17 cellular contexts compared by ENCODE assay signal in the genomic region with DNA sequence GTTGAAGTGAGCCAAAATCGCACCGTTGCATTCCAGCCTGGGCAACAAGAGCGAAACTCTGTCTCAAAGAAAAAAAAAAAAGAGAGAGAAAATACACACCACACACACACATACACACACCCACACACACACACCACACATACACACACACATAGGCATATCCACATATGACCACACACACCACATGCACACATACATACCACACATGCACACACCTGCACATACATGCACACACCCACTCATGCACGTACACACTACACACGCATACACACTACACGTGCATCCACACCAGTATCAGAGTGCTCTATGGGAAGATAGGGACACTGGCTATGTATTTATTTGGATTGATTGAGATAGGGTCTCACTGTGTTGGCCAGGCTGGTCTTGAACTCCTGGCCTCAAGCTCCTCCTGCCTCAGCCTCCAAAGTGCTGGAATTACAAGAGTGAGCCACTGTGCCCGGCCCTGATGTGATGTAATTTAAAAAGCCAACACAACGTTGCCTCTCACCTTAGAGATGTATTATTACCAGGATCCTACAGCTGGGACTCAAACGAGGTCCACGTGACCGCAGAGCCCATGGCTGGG. TPM values are rescaled to one million over a fixed set of nuclear protein-coding genes. Genes with fewer than 3 reads are reported as not detected.
DNase-seq lines count a peak whose midpoint lies in the region; ATAC-seq, FAIRE-seq and TF ChIP-seq lines count a peak whose summit lies in the region.
"Had no signal": no experiment of that assay in that cellular context is flagged by ENCODE, and none has a peak within 500 bp of the region (broad histone marks: within the 10 kb centered on the region; RNA-seq: fewer than 3 reads in every experiment).

No MANE protein-coding gene starts in this region.

- RAD21 ChIA-PET in GM12878 (lab: Charles Lee; ENCODE audit: unreplicated experiment): no interaction called here

- H3K4me3 ChIP-seq in HepG2 (replicated peaks in 1 of 3; ENCODE audit: insufficient read depth in 1 of 3, low read depth in 2 of 3, low read length in 3 of 3): no peak overlapping the region
- H3K4me3 ChIP-seq in right lobe of liver: no peak overlapping the region
- H3K4me3 ChIP-seq in GM12878: no peak overlapping the region
- no peak overlapping the region for H3K4me3 ChIP-seq in mesenchymal stem cell (ENCODE audit: insufficient read depth in 1 of 2, low read depth in 1 of 2, low read length in 2 of 2)
- H3K4me3 ChIP-seq: A549, HAP-1 had no signal

- H2AK5ac ChIP-seq in mesenchymal stem cell (ENCODE audit: low read length, severe bottlenecking): no peak overlapping the region

- H3K36me3 ChIP-seq in HepG2 (replicated peaks in 1 of 2; ENCODE audit: control insufficient read depth in 1 of 2, insufficient read depth in 2 of 2, low read length in 2 of 2) (no peaks in the 10 kb centered on the region), right lobe of liver (no peaks in the 10 kb centered on the region), GM12878 (ENCODE audit: control insufficient read depth in 2 of 2, insufficient read depth in 2 of 2, low read length in 1 of 2) (no peaks in the 10 kb centered on the region), mesenchymal stem cell (ENCODE audit: control insufficient read depth in 1 of 2, insufficient read depth in 2 of 2, low read depth in 1 of 2, low read length in 2 of 2) (no peaks in the 10 kb centered on the region)
- H3K36me3 ChIP-seq: HAP-1 had no signal

- POLR2A ChIA-PET in HepG2 (lab: Yijun Ruan, JAX): no interaction called here
- POLR2A ChIA-PET in GM12878 (lab: Charles Lee): no interaction called here

- H3K18ac ChIP-seq in mesenchymal stem cell (ENCODE audit: low read depth in 1 of 2, low read length in 2 of 2): no peak overlapping the region

- in situ Hi-C loops in HepG2 (cut with HindIII; ENCODE audit: extremely low pct_ligation_motif_present, low pct_unique_long_range_greater_than_20kb) (no loop called here), GM12878 (cut with MboI) (no loop called here)

- no peak overlapping the region for H3K27ac ChIP-seq in HepG2 (ENCODE audit: extremely low read length, insufficient read depth, low read length)
- H3K27ac ChIP-seq in right lobe of liver: no peak overlapping the region
- no peak overlapping the region for H3K27ac ChIP-seq in GM12878 (ENCODE audit: control insufficient read depth, insufficient read depth)
- H3K27ac ChIP-seq in mesenchymal stem cell (ENCODE audit: low read length, poor library complexity, severe bottlenecking): no peak overlapping the region
- H3K27ac ChIP-seq: A549, C4-2B had no signal

- H3K4me1 ChIP-seq in HepG2 (ENCODE audit: insufficient read depth, low read length): no peaks in the 10 kb centered on the region
- H3K4me1 ChIP-seq in right lobe of liver: no peaks in the 10 kb centered on the region
- H3K4me1 ChIP-seq in GM12878 (ENCODE audit: control insufficient read depth, insufficient read depth, low read length): no peaks in the 10 kb centered on the region
- no peaks in the 10 kb centered on the region for H3K4me1 ChIP-seq in mesenchymal stem cell (ENCODE audit: control insufficient read depth, insufficient read depth, low read depth, low read length)
- H3K4me1 ChIP-seq: A549, HAP-1 had no signal

- no peak overlapping the region for H3K14ac ChIP-seq in mesenchymal stem cell (ENCODE audit: low read length in 2 of 2)

- ATAC-seq in HepG2 (no peak), right lobe of liver (no peak), GM12878 (no peak)
- ATAC-seq: A549 had no signal

- H3K4ac ChIP-seq in mesenchymal stem cell (ENCODE audit: low read depth in 1 of 2, low read length in 2 of 2): no peak overlapping the region

- no peak for DNase-seq in HepG2 (ENCODE audit: low spot score)
- no peak for DNase-seq in right lobe of liver
- DNase-seq in GM12878 (ENCODE audit: low read depth, low spot score): no peak
- no peak for DNase-seq in mesenchymal stem cell
- DNase-seq in urothelium cell line (ENCODE audit: low spot score): no peak
- DNase-seq in NCI-H510A (lab: John Stamatoyannopoulos, UW): no peak
- DNase-seq in H4 (ENCODE audit: low spot score): no peak
- DNase-seq in COLO829 (ENCODE audit: low spot score): no peak
- DNase-seq: AML-193; CD4-positive, alpha-beta T cell; DMS153; DMS79; GDM1; GOT3 had no signal

- TF ChIP-seq CTCF in HepG2 (CRISPR knock-in tag; IDR thresholded peaks at IDR 0.05): no peak
- no peak for TF ChIP-seq CTCF in right lobe of liver (IDR thresholded peaks at IDR 0.05)
- no peak for TF ChIP-seq CTCF in GM12878 (IDR thresholded peaks at IDR 0.05 in 2 of 3, conservative IDR thresholded peaks at IDR 0.05 in 1 of 3; ENCODE audit: control insufficient read depth in 2 of 3, extremely low read depth in 1 of 3, insufficient read depth in 1 of 3, low read depth in 3 of 3, low read length in 3 of 3)

- TF ChIP-seq EP300 in HepG2 (IDR thresholded peaks at IDR 0.05; ENCODE audit: low read depth in 2 of 2, low read length in 2 of 2) (no peak), HepG2 (CRISPR knock-in tag; IDR thresholded peaks at IDR 0.05; ENCODE audit: borderline replicate concordance) (no peak), GM12878 (IDR thresholded peaks at IDR 0.05; ENCODE audit: borderline replicate concordance in 1 of 2, control insufficient read depth in 1 of 2, low read depth in 2 of 2, low read length in 2 of 2) (no peak)

- no peak overlapping the region for H2BK5ac ChIP-seq in mesenchymal stem cell (ENCODE audit: low read depth, low read length, poor library complexity, severe bottlenecking)

- H4K20me1 ChIP-seq in HepG2 (ENCODE audit: insufficient read depth, low read length) (no peaks in the 10 kb centered on the region), GM12878 (ENCODE audit: control insufficient read depth, insufficient read depth) (no peaks in the 10 kb centered on the region)

- FAIRE-seq in HepG2 (lab: Jason Lieb, UNC): peak; percentile 46
- FAIRE-seq in GM12878 (lab: Jason Lieb, UNC): no peak
- peak; percentile 81 for FAIRE-seq in urothelium cell line (lab: Jason Lieb, UNC)
- FAIRE-seq: A549 had no signal

- H3K9me3 ChIP-seq in HepG2 (ENCODE audit: low read length) (no peaks in the 10 kb centered on the region; the same call in 1 of the 2 replicates), right lobe of liver (no peaks in the 10 kb centered on the region), GM12878 (replicated peaks; ENCODE audit: control insufficient read depth, insufficient read depth, low read length) (no peaks in the 10 kb centered on the region), mesenchymal stem cell (ENCODE audit: control insufficient read depth, low read length) (peaks cover 6% of the 10 kb centered on the region)
- H3K9me3 ChIP-seq: A549, HAP-1 had no signal

- no peak overlapping the region for H2BK120ac ChIP-seq in mesenchymal stem cell (ENCODE audit: low read depth, low read length)

- H3K9ac ChIP-seq in HepG2 (ENCODE audit: insufficient read depth, low read depth, low read length) (no peak overlapping the region), GM12878 (ENCODE audit: control insufficient read depth, insufficient read depth, low read length) (no peak overlapping the region), mesenchymal stem cell (ENCODE audit: low read length) (no peak overlapping the region)

- no peak overlapping the region for H3K4me2 ChIP-seq in HepG2 (ENCODE audit: low read depth, low read length)
- no peak overlapping the region for H3K4me2 ChIP-seq in GM12878 (ENCODE audit: control insufficient read depth, insufficient read depth)
- H3K4me2 ChIP-seq in mesenchymal stem cell (ENCODE audit: low read length, poor library complexity, severe bottlenecking): no peak overlapping the region
- H3K4me2 ChIP-seq: A549 had no signal

- no peaks in the 10 kb centered on the region for H3K79me1 ChIP-seq in mesenchymal stem cell (replicated peaks; ENCODE audit: low read length, poor library complexity, severe bottlenecking)

- TF ChIP-seq POLR2A in HepG2 (IDR thresholded peaks at IDR 0.05; ENCODE audit: insufficient read depth in 1 of 2, low read depth in 2 of 2, low read length in 2 of 2) (no peak), right lobe of liver (IDR thresholded peaks at IDR 0.05) (no peak), GM12878 (IDR thresholded peaks at IDR 0.05; ENCODE audit: low read depth, low read length) (no peak)

- BruUV-seq in HepG2 (replicated peaks; lab: Mats Ljungman, UMichigan) (no TSS peak), GM12878 (replicated peaks; lab: Mats Ljungman, UMichigan) (no TSS peak)

- H3K23ac ChIP-seq in mesenchymal stem cell (ENCODE audit: low read length in 2 of 2): no peak overlapping the region

- 76% methylated on average over 11 of the region's 11 CpGs for WGBS in HepG2 (ENCODE audit: low lambda C conversion rate)
- 75% methylated on average over 6 of the region's 11 CpGs for WGBS in right lobe of liver (ENCODE audit: insufficient coverage, low coverage, low lambda C conversion rate, missing lambda C conversion rate)
- WGBS in GM12878 (ENCODE audit: insufficient coverage, insufficient replicate concordance, low lambda C conversion rate, missing lambda C conversion rate): 75% methylated on average over 8 of the region's 11 CpGs
- 97% methylated on average over 9 of the region's 11 CpGs for WGBS in mesenchymal stem cell

- intact Hi-C loops in HepG2 (cut with micrococcal nuclease; ENCODE audit: unreplicated experiment) (no loop called here), right lobe of liver (cut with DNase I) (no loop called here), GM12878 (cut with micrococcal nuclease; ENCODE audit: unreplicated experiment) (no loop called here)

- no peak overlapping the region for H2BK12ac ChIP-seq in mesenchymal stem cell (ENCODE audit: low read length in 2 of 2)

- CTCF ChIA-PET in HepG2 (lab: Yijun Ruan, JAX; ENCODE audit: low intra/inter-chr PET ratio, low total read pairs) (no interaction called here), GM12878 (lab: Yijun Ruan, JAX) (no interaction called here)

- H4K91ac ChIP-seq in mesenchymal stem cell (ENCODE audit: low read length): peak overlapping the region; percentile 36

- SMC1A ChIA-PET in GM12878 (lab: Charles Lee; ENCODE audit: uncharacterized antibody, unreplicated experiment): no interaction called here

- H3K79me2 ChIP-seq in HepG2 (ENCODE audit: insufficient read depth, low read length) (no peaks in the 10 kb centered on the region), GM12878 (ENCODE audit: control insufficient read depth, insufficient read depth, low read length) (no peaks in the 10 kb centered on the region)

- no peak overlapping the region for H2BK15ac ChIP-seq in mesenchymal stem cell (ENCODE audit: low read depth, poor library complexity, severe bottlenecking)

- H2AFZ ChIP-seq in HepG2 (ENCODE audit: low read length) (no peak overlapping the region), GM12878 (ENCODE audit: control insufficient read depth, low read depth, low read length) (no peak overlapping the region), mesenchymal stem cell (ENCODE audit: low read depth, low read length) (no peak overlapping the region)

- TF ChIP-seq RAD21 in HepG2 (CRISPR knock-in tag; IDR thresholded peaks at IDR 0.05) (no peak), GM12878 (IDR thresholded peaks at IDR 0.05; ENCODE audit: insufficient read depth, low read depth, low read length) (no peak)

- no peak overlapping the region for H4K8ac ChIP-seq in mesenchymal stem cell (ENCODE audit: low read length)

- H3K27me3 ChIP-seq in HepG2 (ENCODE audit: control insufficient read depth in 1 of 2, insufficient read depth in 2 of 2, low read length in 2 of 2): peaks cover 4 to 20% of the 10 kb centered on the region in 2 experiments; a peak in 4 of 5 replicates
- H3K27me3 ChIP-seq in right lobe of liver: no peaks in the 10 kb centered on the region
- H3K27me3 ChIP-seq in GM12878 (replicated peaks in 1 of 2; ENCODE audit: control insufficient read depth in 2 of 2, insufficient read depth in 2 of 2, low read length in 1 of 2): no peaks in the 10 kb centered on the region
- H3K27me3 ChIP-seq in mesenchymal stem cell (ENCODE audit: control insufficient read depth in 1 of 2, insufficient read depth in 1 of 2, low read length in 2 of 2): peaks cover 3 to 8% of the 10 kb centered on the region in 2 experiments

RNA-seq across cellular contexts. Expression of a gene that starts 17.8 kb away (rescaled TPM):
- total RNA-seq in HepG2 (2016; rRNA removed; fragmentation: Illumina TruSeq; extraction: Trizol): 48.3 and 61.7 TPM in 2 replicates
- 23.8 and 27.0 TPM in 2 replicates for total RNA-seq in HepG2 (2016; cell fraction: cytosol; rRNA removed; fragmentation: Illumina TruSeq; extraction: Trizol; ENCODE audit: low read depth)
- total RNA-seq in HepG2 (2016; cell fraction: insoluble cytoplasmic fraction; rRNA removed; fragmentation: Illumina TruSeq; extraction: Trizol): 48.0 and 66.5 TPM in 2 replicates
- 37.7 and 42.3 TPM in 2 replicates for total RNA-seq in HepG2 (2016; cell fraction: membrane; rRNA removed; fragmentation: Illumina TruSeq; extraction: Trizol)
- total RNA-seq in HepG2 (2016; cell fraction: nucleus; rRNA removed; fragmentation: Illumina TruSeq; extraction: Trizol): 23.1 and 24.3 TPM in 2 replicates
- 7.7 and 10.6 TPM in 2 replicates for polyA plus RNA-seq in HepG2 (2011; rRNA removed)
- polyA plus RNA-seq in HepG2 (2011; cell fraction: cytosol; rRNA removed): 8.9 and 11.0 TPM in 2 replicates
- polyA plus RNA-seq in HepG2 (2011; cell fraction: nucleus; rRNA removed): 3.9 and 4.5 TPM in 2 replicates
- polyA plus RNA-seq in HepG2 (2012): 5.7 and 16.9 TPM in 2 replicates
- 28.1 and 34.5 TPM in 2 replicates for polyA plus RNA-seq in HepG2 (2016; cell fraction: cytosol; fragmentation: Illumina TruSeq; extraction: Trizol; ENCODE audit: low read depth)
- polyA plus RNA-seq in HepG2 (2016; cell fraction: insoluble cytoplasmic fraction; fragmentation: Illumina TruSeq; extraction: Trizol; ENCODE audit: low read depth): 76.0 and 95.5 TPM in 2 replicates
- polyA plus RNA-seq in HepG2 (2016; cell fraction: membrane; fragmentation: Illumina TruSeq; extraction: Trizol; ENCODE audit: low read depth): 36.4 and 39.0 TPM in 2 replicates
- 38.9 and 39.5 TPM in 2 replicates for polyA plus RNA-seq in HepG2 (2016; cell fraction: nucleus; fragmentation: Illumina TruSeq; extraction: Trizol; ENCODE audit: insufficient read depth, low read depth)
- polyA minus RNA-seq in HepG2 (2011; rRNA and poly(A)+ RNA removed; ENCODE audit: low replicate concordance): 7.2 and 33.6 TPM in 2 replicates
- 3.9 and 4.1 TPM in 2 replicates for polyA minus RNA-seq in HepG2 (2011; cell fraction: cytosol; rRNA and poly(A)+ RNA removed)
- 4.7 and 6.2 TPM in 2 replicates for polyA minus RNA-seq in HepG2 (2011; cell fraction: nucleus; rRNA and poly(A)+ RNA removed)
- total RNA-seq in right lobe of liver: 1 to 10 TPM in 4 of 6 experiments, under 1 TPM in 2; 0.49 to 4.7 (median 1.3) TPM
- 18.0 and 20.1 TPM in 2 replicates for total RNA-seq in GM12878 (2013; cell fraction: nucleolus; rRNA removed)
- 42.7 and 46.4 TPM in 2 replicates for total RNA-seq in GM12878 (2014; rRNA removed)
- 43.5 and 45.4 TPM in 2 replicates for total RNA-seq in GM12878 (2014; rRNA removed; fragmentation: Illumina TruSeq; extraction: Trizol)
- total RNA-seq in GM12878 (2021): 61.2 and 67.9 TPM in 2 replicates
- 15.7 TPM for polyA plus RNA-seq in GM12878 (2011; ENCODE audit: low read depth)
- 52.8 and 68.5 TPM in 2 replicates for polyA plus RNA-seq in GM12878 (2011; rRNA removed)
- polyA plus RNA-seq in GM12878 (2011; cell fraction: cytosol; rRNA removed): 47.5 and 48.9 TPM in 2 replicates
- 25.6 and 26.6 TPM in 2 replicates for polyA plus RNA-seq in GM12878 (2011; cell fraction: nucleus; rRNA removed)
- polyA plus RNA-seq in GM12878 (2012): 17.7 and 21.8 TPM in 2 replicates
- polyA plus RNA-seq in GM12878 (2014; fragmentation: Illumina TruSeq; extraction: Trizol): 48.8 and 55.5 TPM in 2 replicates
- 10 to 100 TPM; 69.4 to 90.8 TPM for polyA plus RNA-seq in GM12878 (2014; fragmentation: Nextera tagmentation; extraction: Ambion mirVana)
- 41.4 and 45.2 TPM in 2 replicates for polyA plus RNA-seq in GM12878 (2014; rRNA removed)
- 10 to 100 TPM; 74.0 to 74.9 TPM for polyA plus RNA-seq in GM12878 (2016; fragmentation: Nextera tagmentation; extraction: Ambion mirVana)
- 22.9 and 26.8 TPM in 2 replicates for polyA minus RNA-seq in GM12878 (2011; rRNA and poly(A)+ RNA removed)
- 10.2 and 13.0 TPM in 2 replicates for polyA minus RNA-seq in GM12878 (2011; cell fraction: cytosol; rRNA and poly(A)+ RNA removed)
- 9.3 and 10.8 TPM in 2 replicates for polyA minus RNA-seq in GM12878 (2011; cell fraction: nucleus; rRNA and poly(A)+ RNA removed)
- 2.4 TPM for polyA plus RNA-seq in mesenchymal stem cell (2013, experiment 1 of 2)
- polyA plus RNA-seq in mesenchymal stem cell (2013, experiment 2 of 2): 2.2 TPM
- total RNA-seq in H4 (2014; rRNA removed; shearing (Covaris generic)): 50.8 and 58.9 TPM in 2 replicates

RNA-seq across cellular contexts. Expression of a gene that starts 44.4 kb away (rescaled TPM):
- total RNA-seq in HepG2 (2016; rRNA removed; fragmentation: Illumina TruSeq; extraction: Trizol) (0.13 TPM in 1 of 2 replicates, not detected in the other), right lobe of liver (under 1 TPM in 4 of 6 experiments, not detected in 2; 0.31 to 0.98 (median 0.70) TPM), GM12878 (2014; rRNA removed) (9.3 and 9.8 TPM in 2 replicates), GM12878 (2014; rRNA removed; fragmentation: Illumina TruSeq; extraction: Trizol) (6.8 and 7.7 TPM in 2 replicates), GM12878 (2021) (12.8 and 13.1 TPM in 2 replicates)
- 0.35 TPM in 1 of 2 replicates, not detected in the other for total RNA-seq in HepG2 (2016; cell fraction: cytosol; rRNA removed; fragmentation: Illumina TruSeq; extraction: Trizol; ENCODE audit: low read depth)
- total RNA-seq in HepG2 (2016; cell fraction: insoluble cytoplasmic fraction; rRNA removed; fragmentation: Illumina TruSeq; extraction: Trizol): not detected in 2 replicates
- not detected in 2 replicates for total RNA-seq in HepG2 (2016; cell fraction: membrane; rRNA removed; fragmentation: Illumina TruSeq; extraction: Trizol)
- total RNA-seq in HepG2 (2016; cell fraction: nucleus; rRNA removed; fragmentation: Illumina TruSeq; extraction: Trizol): not detected in 2 replicates
- polyA plus RNA-seq in HepG2 (2011; rRNA removed) (0.26 and 0.29 TPM in 2 replicates), GM12878 (2011; rRNA removed) (0.17 and 0.23 TPM in 2 replicates), GM12878 (2014; fragmentation: Illumina TruSeq; extraction: Trizol) (1.6 and 5.8 TPM in 2 replicates), GM12878 (2014; fragmentation: Nextera tagmentation; extraction: Ambion mirVana) (1 to 10 TPM in 1 of 2 experiments, under 1 TPM in 1; 0.72 to 2.5 TPM), GM12878 (2014; rRNA removed) (17.5 and 20.1 TPM in 2 replicates), GM12878 (2016; fragmentation: Nextera tagmentation; extraction: Ambion mirVana) (1 to 10 TPM; 5.7 to 7.9 TPM)
- 0.13 and 0.28 TPM in 2 replicates for polyA plus RNA-seq in HepG2 (2011; cell fraction: cytosol; rRNA removed)
- 0.16 and 0.37 TPM in 2 replicates for polyA plus RNA-seq in HepG2 (2011; cell fraction: nucleus; rRNA removed)
- not detected in 2 replicates for polyA plus RNA-seq in HepG2 (2012)
- 0.35 and 0.65 TPM in 2 replicates for polyA plus RNA-seq in HepG2 (2016; cell fraction: cytosol; fragmentation: Illumina TruSeq; extraction: Trizol; ENCODE audit: low read depth)
- polyA plus RNA-seq in HepG2 (2016; cell fraction: insoluble cytoplasmic fraction; fragmentation: Illumina TruSeq; extraction: Trizol; ENCODE audit: low read depth): not detected in 2 replicates
- polyA plus RNA-seq in HepG2 (2016; cell fraction: membrane; fragmentation: Illumina TruSeq; extraction: Trizol; ENCODE audit: low read depth): 0.33 TPM in 1 of 2 replicates, not detected in the other
- not detected in 2 replicates for polyA plus RNA-seq in HepG2 (2016; cell fraction: nucleus; fragmentation: Illumina TruSeq; extraction: Trizol; ENCODE audit: insufficient read depth, low read depth)
- polyA minus RNA-seq in HepG2 (2011; rRNA and poly(A)+ RNA removed; ENCODE audit: low replicate concordance): 0.44 and 7.8 TPM in 2 replicates
- polyA minus RNA-seq in HepG2 (2011; cell fraction: cytosol; rRNA and poly(A)+ RNA removed): not detected in 2 replicates
- polyA minus RNA-seq in HepG2 (2011; cell fraction: nucleus; rRNA and poly(A)+ RNA removed): not detected in 2 replicates
- 5.8 and 6.9 TPM in 2 replicates for total RNA-seq in GM12878 (2013; cell fraction: nucleolus; rRNA removed)
- polyA plus RNA-seq in GM12878 (2011; ENCODE audit: low read depth): 2.1 TPM
- polyA plus RNA-seq in GM12878 (2011; cell fraction: cytosol; rRNA removed): 0.74 and 0.85 TPM in 2 replicates
- polyA plus RNA-seq in GM12878 (2011; cell fraction: nucleus; rRNA removed): 0.30 and 0.41 TPM in 2 replicates
- polyA plus RNA-seq in GM12878 (2012): 5.9 and 8.1 TPM in 2 replicates
- polyA minus RNA-seq in GM12878 (2011; rRNA and poly(A)+ RNA removed): not detected in 2 replicates
- polyA minus RNA-seq in GM12878 (2011; cell fraction: cytosol; rRNA and poly(A)+ RNA removed): not detected in 2 replicates
- not detected in 2 replicates for polyA minus RNA-seq in GM12878 (2011; cell fraction: nucleus; rRNA and poly(A)+ RNA removed)
- polyA plus RNA-seq in mesenchymal stem cell (2013, experiment 1 of 2): 6.1 TPM
- polyA plus RNA-seq in mesenchymal stem cell (2013, experiment 2 of 2): 6.5 TPM
- 4.7 and 5.8 TPM in 2 replicates for total RNA-seq in H4 (2014; rRNA removed; shearing (Covaris generic))
